In genomic region chr15:95561463-95561862, GRCh38 we compare ENCODE assay signal across 19 cellular contexts.
"Had no signal": no experiment of that assay in that cellular context is flagged by ENCODE, and none has a peak within 500 bp of the region (broad histone marks: within the 10 kb centered on the region; RNA-seq: fewer than 3 reads in every experiment).

No MANE protein-coding gene starts in this region.

- H3K9me3 Mint-ChIP-seq: activated CD8-positive, alpha-beta T cell treated with anti-CD3 and anti-CD28 coated beads for 36 hours; activated naive CD8-positive, alpha-beta T cell treated with anti-CD3 and anti-CD28 coated beads for 36 hours; activated T-helper 17 cell treated with anti-CD3 and anti-CD28 coated beads, Interleukin-2, amount 50 U/mL, for 72 hours; immature natural killer cell; natural killer cell had no signal

- DNase-seq: activated CD4-positive, alpha-beta T cell treated with anti-CD3 and anti-CD28 coated beads, Interleukin-2, amount 10 ng/mL, durations not matched to agents 24 days and 14 days; activated CD8-positive, alpha-beta T cell treated with anti-CD3 and anti-CD28 coated beads for 36 hours; activated naive CD4-positive, alpha-beta T cell; activated naive CD8-positive, alpha-beta T cell treated with anti-CD3 and anti-CD28 coated beads for 36 hours; activated T-cell treated with anti-CD3 and anti-CD28 coated beads, Interleukin-2, amount 50 U/mL, for 1 hour; brain microvascular endothelial cell; central memory CD4-positive, alpha-beta T cell; colonic mucosa; immature natural killer cell; mesendoderm; natural killer cell; pancreas; sigmoid colon; spleen; stimulated activated CD4-positive, alpha-beta T cell treated with anti-CD3 and anti-CD28 coated beads, Interleukin-4, amount 100 ng/mL, for 4 hours; upper lobe of right lung had no signal

- H3K4me1 Mint-ChIP-seq: activated T-helper 17 cell treated with anti-CD3 and anti-CD28 coated beads, Interleukin-2, amount 50 U/mL, for 72 hours; stimulated activated memory B cell treated with anti-CD40 and anti-IgM and Interleukin-4, amounts not matched to agents 10 μg/mL and 1 μg/mL and 100 μg/mL, for 72 hours had no signal

- H3K27me3 Mint-ChIP-seq: stimulated activated memory B cell treated with anti-CD40 and anti-IgM and Interleukin-4, amounts not matched to agents 10 μg/mL and 1 μg/mL and 100 μg/mL, for 72 hours had no signal

- H3K36me3 Mint-ChIP-seq: activated naive CD8-positive, alpha-beta T cell treated with anti-CD3 and anti-CD28 coated beads for 36 hours; natural killer cell; stimulated activated memory B cell treated with anti-CD40 and anti-IgM and Interleukin-4, amounts not matched to agents 10 μg/mL and 1 μg/mL and 100 μg/mL, for 72 hours had no signal

- H3K4me3 Mint-ChIP-seq: activated CD4-positive, alpha-beta T cell treated with anti-CD3 and anti-CD28 coated beads, Interleukin-2, amount 10 ng/mL, durations not matched to agents 24 days and 14 days; activated CD8-positive, alpha-beta T cell treated with anti-CD3 and anti-CD28 coated beads for 36 hours; activated naive CD8-positive, alpha-beta T cell treated with anti-CD3 and anti-CD28 coated beads for 36 hours; activated T-helper 17 cell treated with anti-CD3 and anti-CD28 coated beads, Interleukin-2, amount 50 U/mL, for 72 hours; immature natural killer cell; natural killer cell; stimulated activated memory B cell treated with anti-CD40 and anti-IgM and Interleukin-4, amounts not matched to agents 10 μg/mL and 1 μg/mL and 100 μg/mL, for 72 hours had no signal

- H3K4me3 ChIP-seq: colonic mucosa, pancreas, sigmoid colon, spleen, thoracic aorta, upper lobe of right lung had no signal

- H3K27ac Mint-ChIP-seq: activated CD4-positive, alpha-beta T cell treated with anti-CD3 and anti-CD28 coated beads, Interleukin-2, amount 10 ng/mL, durations not matched to agents 24 days and 14 days; activated CD8-positive, alpha-beta T cell treated with anti-CD3 and anti-CD28 coated beads for 36 hours; activated naive CD8-positive, alpha-beta T cell treated with anti-CD3 and anti-CD28 coated beads for 36 hours; activated T-helper 17 cell treated with anti-CD3 and anti-CD28 coated beads, Interleukin-2, amount 50 U/mL, for 72 hours; immature natural killer cell; natural killer cell; stimulated activated memory B cell treated with anti-CD40 and anti-IgM and Interleukin-4, amounts not matched to agents 10 μg/mL and 1 μg/mL and 100 μg/mL, for 72 hours had no signal
